ENCODE assay signal across 8 cellular contexts in genomic region chr12:62259311-62259992, GRCh38. TPM values are rescaled to one million over a fixed set of nuclear protein-coding genes. Genes with fewer than 3 reads are reported as not detected.
DNase-seq lines count a peak whose midpoint lies in the region; ATAC-seq and TF ChIP-seq lines count a peak whose summit lies in the region.

No MANE protein-coding gene starts in this region.

- no peaks in the 10 kb centered on the region for H3K27me3 ChIP-seq in CD4-positive, CD25-positive, alpha-beta regulatory T cell (ENCODE audit: control insufficient read depth, insufficient read depth, low read length)
- no peaks in the 10 kb centered on the region for H3K27me3 ChIP-seq in NT2/D1 (ENCODE audit: insufficient read depth, insufficient read length)
- H3K27me3 ChIP-seq in vagina, result no peaks in the 10 kb centered on the region

- no peak for TF ChIP-seq POLR2A in vagina (IDR thresholded peaks at IDR 0.05)

- H3K27ac ChIP-seq in CD4-positive, CD25-positive, alpha-beta regulatory T cell (ENCODE audit: insufficient read depth, low read length, poor library complexity, severe bottlenecking), result peak overlapping the region; percentile 99
- H3K27ac ChIP-seq in mesodermal cell (ENCODE audit: low read depth, low read length, severe bottlenecking), result peak overlapping the region; percentile 84
- peak overlapping the region; percentile 95 for H3K27ac ChIP-seq in vagina

- peaks cover 52% of the 10 kb centered on the region for H3K4me1 ChIP-seq in CD4-positive, CD25-positive, alpha-beta regulatory T cell (ENCODE audit: control insufficient read depth, insufficient read depth, low read length, poor library complexity, severe bottlenecking)
- no peaks in the 10 kb centered on the region for H3K4me1 ChIP-seq in NT2/D1 (ENCODE audit: insufficient read depth, insufficient read length)
- no peaks in the 10 kb centered on the region for H3K4me1 ChIP-seq in mesodermal cell (ENCODE audit: control insufficient read depth, insufficient read depth, low read length, poor library complexity, severe bottlenecking)
- peaks cover 39% of the 10 kb centered on the region for H3K4me1 ChIP-seq in vagina

- intact Hi-C loops in dendritic cell treated with granulocyte-macrophage colony-stimulating factor and Interleukin-4, amounts not matched to agents 40 ng/mL and 50 ng/mL, for 4 days (cut with micrococcal nuclease), result no loop called here
- intact Hi-C loops in vagina (cut with DNase I), result no loop called here

- H3K4me1 Mint-ChIP-seq in CD4-positive, CD25-positive, alpha-beta regulatory T cell, result peaks cover 12 to 64% (median 38%) of the 10 kb centered on the region in 4 donors
- H3K4me1 Mint-ChIP-seq in dendritic cell treated with granulocyte-macrophage colony-stimulating factor and Interleukin-4, amounts not matched to agents 40 ng/mL and 50 ng/mL, for 4 days (ENCODE audit: low read depth), result peaks cover 37% of the 10 kb centered on the region

- peaks cover 14% of the 10 kb centered on the region for H3K36me3 Mint-ChIP-seq in CD4-positive, CD25-positive, alpha-beta regulatory T cell
- H3K36me3 Mint-ChIP-seq in dendritic cell treated with granulocyte-macrophage colony-stimulating factor and Interleukin-4, amounts not matched to agents 40 ng/mL and 50 ng/mL, for 4 days (ENCODE audit: low read depth), result peaks cover 23% of the 10 kb centered on the region

- ATAC-seq in CD4-positive, CD25-positive, alpha-beta regulatory T cell (ENCODE audit: low read depth in 2 of 2), result peak; percentile 5 to 8
- peak; percentile 6 for ATAC-seq in GM19372 (IDR thresholded peaks at IDR 0.05; ENCODE audit: low read depth, unreplicated experiment)
- ATAC-seq in HG03439 (IDR thresholded peaks at IDR 0.05; ENCODE audit: unreplicated experiment), result peak; percentile 11

- TF ChIP-seq CTCF in vagina (IDR thresholded peaks at IDR 0.05), result peak in 1 of 3 experiments; percentile 3

- H3K4me3 ChIP-seq in CD4-positive, CD25-positive, alpha-beta regulatory T cell (ENCODE audit: low read depth, low read length), result peak overlapping the region; percentile 99
- H3K4me3 ChIP-seq in NT2/D1 (ENCODE audit: insufficient read length, low read depth) (peak overlapping the region; percentile 93), mesodermal cell (ENCODE audit: extremely low read depth, insufficient read depth, low read length, poor library complexity, severe bottlenecking) (peak overlapping the region; percentile 97), vagina (peak overlapping the region; percentile 94 to 98)

- peaks cover 11% of the 10 kb centered on the region for H3K36me3 ChIP-seq in CD4-positive, CD25-positive, alpha-beta regulatory T cell (ENCODE audit: control insufficient read depth, insufficient read depth, low read length)
- H3K36me3 ChIP-seq in NT2/D1 (ENCODE audit: insufficient read depth, insufficient read length, low read length) (no peaks in the 10 kb centered on the region), mesodermal cell (ENCODE audit: control insufficient read depth, insufficient read depth, low read length) (no peaks in the 10 kb centered on the region), vagina (no peaks in the 10 kb centered on the region)

- no peaks in the 10 kb centered on the region for H3K9me3 Mint-ChIP-seq in CD4-positive, CD25-positive, alpha-beta regulatory T cell
- no peaks in the 10 kb centered on the region for H3K9me3 Mint-ChIP-seq in dendritic cell treated with granulocyte-macrophage colony-stimulating factor and Interleukin-4, amounts not matched to agents 40 ng/mL and 50 ng/mL, for 4 days

- 10 to 13% methylated on average over 8 to 14 of the region's 20 CpGs for WGBS in mesodermal cell (ENCODE audit: insufficient coverage in 2 of 2), 2 experiments

- H3K4me3 Mint-ChIP-seq in CD4-positive, CD25-positive, alpha-beta regulatory T cell, result peak overlapping the region; percentile 97 to 100 (median 99)
- peak overlapping the region; percentile 86 for H3K4me3 Mint-ChIP-seq in dendritic cell treated with granulocyte-macrophage colony-stimulating factor and Interleukin-4, amounts not matched to agents 40 ng/mL and 50 ng/mL, for 4 days

- H3K27me3 Mint-ChIP-seq in CD4-positive, CD25-positive, alpha-beta regulatory T cell, result peaks cover 5% of the 10 kb centered on the region
- H3K27me3 Mint-ChIP-seq in dendritic cell treated with granulocyte-macrophage colony-stimulating factor and Interleukin-4, amounts not matched to agents 40 ng/mL and 50 ng/mL, for 4 days, result no peaks in the 10 kb centered on the region

- H3K9ac ChIP-seq in NT2/D1 (ENCODE audit: insufficient read length, low read depth), result peak overlapping the region; percentile 90

- H3K27ac Mint-ChIP-seq in CD4-positive, CD25-positive, alpha-beta regulatory T cell, result peak overlapping the region; percentile 96 to 100 (median 99)
- peak overlapping the region; percentile 94 for H3K27ac Mint-ChIP-seq in dendritic cell treated with granulocyte-macrophage colony-stimulating factor and Interleukin-4, amounts not matched to agents 40 ng/mL and 50 ng/mL, for 4 days

- peak in 1 of 3 donors; percentile 68 for DNase-seq in CD4-positive, CD25-positive, alpha-beta regulatory T cell
- DNase-seq in NT2/D1 (ENCODE audit: low read depth, low spot score), result no peak
- DNase-seq in vagina (ENCODE audit: extremely low spot score in 2 of 2), result peak in 1 of 2 donors; percentile 90
- no peak for DNase-seq in AG08395 (ENCODE audit: low spot score)

- no peaks in the 10 kb centered on the region for H3K9me3 ChIP-seq in CD4-positive, CD25-positive, alpha-beta regulatory T cell (ENCODE audit: control insufficient read depth in 2 of 2, low read length in 2 of 2)
- H3K9me3 ChIP-seq in NT2/D1 (ENCODE audit: insufficient read depth, low read length), result no peaks in the 10 kb centered on the region
- H3K9me3 ChIP-seq in mesodermal cell (ENCODE audit: control insufficient read depth, low read length), result no peaks in the 10 kb centered on the region
- H3K9me3 ChIP-seq in vagina, result no peaks in the 10 kb centered on the region

RNA-seq across cellular contexts. Expression of gene USP15, which starts 0.8 kb away (rescaled TPM):
- 417 TPM for total RNA-seq in CD4-positive, CD25-positive, alpha-beta regulatory T cell
- 100 to 1,000 TPM; 183 to 214 (median 201) TPM for polyA plus RNA-seq in CD4-positive, CD25-positive, alpha-beta regulatory T cell
- 35.0 TPM for polyA plus RNA-seq in mesodermal cell (2013, experiment 1 of 2)
- 37.8 TPM for polyA plus RNA-seq in mesodermal cell (2013, experiment 2 of 2)
- total RNA-seq in vagina, result 74.2 TPM
